24 cellular contexts compared by ENCODE assay signal in the genomic region with DNA sequence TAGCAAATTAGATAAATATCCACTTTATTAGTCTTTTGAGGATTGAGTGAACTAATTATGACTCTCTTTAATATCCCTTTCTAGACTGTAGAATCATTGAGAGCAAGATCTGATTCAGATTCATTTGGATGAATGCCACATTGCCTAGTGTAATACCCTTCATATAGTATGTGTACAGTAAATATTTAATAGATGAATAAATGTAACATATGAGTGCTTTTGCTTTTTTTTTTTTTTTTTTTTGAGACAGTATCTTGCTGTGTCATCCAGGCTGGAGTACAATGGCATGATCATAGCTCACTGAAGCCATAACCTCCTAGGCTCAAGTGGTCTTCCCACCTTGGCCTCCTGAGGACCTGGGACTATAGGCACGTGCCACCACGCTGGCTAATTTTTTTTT. TPM values are rescaled to one million over a fixed set of nuclear protein-coding genes. Genes with fewer than 3 reads are reported as not detected.
A peak's percentile ranks its signal among the peaks of the same experiment; 100 is the strongest.
DNase-seq lines count a peak whose midpoint lies in the region; ATAC-seq and TF ChIP-seq lines count a peak whose summit lies in the region.
"Had no signal": no experiment of that assay in that cellular context is flagged by ENCODE, and none has a peak within 500 bp of the region (broad histone marks: within the 10 kb centered on the region; RNA-seq: fewer than 3 reads in every experiment).

No MANE protein-coding gene starts in this region.

- TF ChIP-seq CTCF in RWPE2 (IDR thresholded peaks at IDR 0.05; ENCODE audit: poor library complexity, severe bottlenecking) (no peak), epithelial cell of esophagus (IDR thresholded peaks at IDR 0.05; ENCODE audit: insufficient read depth, low read depth, low read length, missing control alignments) (no peak)

- H3K27ac Mint-ChIP-seq in activated naive CD4-positive, alpha-beta T cell treated with anti-CD3 and anti-CD28 coated beads, Interleukin-2, amount 50 U/mL, for 24 hours: peak overlapping the region; percentile 53
- H3K27ac Mint-ChIP-seq in activated naive CD4-positive, alpha-beta T cell treated with anti-CD3 and anti-CD28 coated beads for 36 hours: no peak overlapping the region
- H3K27ac Mint-ChIP-seq: activated CD4-positive, alpha-beta memory T cell treated with anti-CD3 and anti-CD28 coated beads for 36 hours; activated naive CD4-positive, alpha-beta T cell treated with anti-CD3 and anti-CD28 coated beads, Interleukin-2, amount 10 ng/mL, durations not matched to agents 7 days and 5 days had no signal

- DNase-seq in activated naive CD4-positive, alpha-beta T cell treated with anti-CD3 and anti-CD28 coated beads for 36 hours: no peak
- DNase-seq in RWPE2 (ENCODE audit: low spot score) (no peak), epithelial cell of esophagus (ENCODE audit: low read depth) (peak; percentile 75), DMS114 treated with DMSO at 0.1 percent for 48 hours (lab: John Stamatoyannopoulos, UW; ENCODE audit: unreplicated experiment) (no peak), nucleus accumbens (lab: John Stamatoyannopoulos, UW) (no peak)
- DNase-seq: activated CD4-positive, alpha-beta memory T cell treated with anti-CD3 and anti-CD28 coated beads for 36 hours; activated naive CD4-positive, alpha-beta T cell treated with anti-CD3 and anti-CD28 coated beads, Interleukin-2, amount 10 ng/mL, durations not matched to agents 7 days and 5 days; activated T-cell treated with anti-CD3 and anti-CD28 coated beads, Interleukin-2, amount 50 U/mL, for 1 hour; C1 segment of cervical spinal cord; DMS 273 treated with DMSO at 0.1 percent for 48 hours; effector CD8-positive, alpha-beta T cell; MG63; mucosa of descending colon; NCI-H146; NCI-H2171; NCI-H748 treated with DMSO at 0.1 percent for 48 hours; retina; SHP77 treated with DMSO at 0.1 percent for 48 hours; spleen; stimulated activated CD4-positive, alpha-beta T cell treated with anti-CD3 and anti-CD28 coated beads, Interleukin-4, amount 100 ng/mL, for 24 hours had no signal

- H3K4me3 ChIP-seq in RWPE2 (ENCODE audit: severe bottlenecking) (no peak overlapping the region), epithelial cell of esophagus (ENCODE audit: low read length) (no peak overlapping the region), subcutaneous abdominal adipose tissue (ENCODE audit: low read depth in 1 of 5, low read length in 5 of 5) (no peak overlapping the region)
- H3K4me3 ChIP-seq: MG63, mucosa of descending colon, spleen had no signal

- H3K9me3 Mint-ChIP-seq in activated naive CD4-positive, alpha-beta T cell treated with anti-CD3 and anti-CD28 coated beads, Interleukin-2, amount 50 U/mL, for 24 hours: no peaks in the 10 kb centered on the region
- H3K9me3 Mint-ChIP-seq in activated naive CD4-positive, alpha-beta T cell treated with anti-CD3 and anti-CD28 coated beads for 36 hours: no peaks in the 10 kb centered on the region
- H3K9me3 Mint-ChIP-seq: activated CD4-positive, alpha-beta memory T cell treated with anti-CD3 and anti-CD28 coated beads for 36 hours; activated naive CD4-positive, alpha-beta T cell treated with anti-CD3 and anti-CD28 coated beads, Interleukin-2, amount 10 ng/mL, durations not matched to agents 7 days and 5 days had no signal

- no peaks in the 10 kb centered on the region for H3K27me3 ChIP-seq in RWPE2 (ENCODE audit: insufficient read depth, poor library complexity, severe bottlenecking)
- H3K27me3 ChIP-seq in subcutaneous abdominal adipose tissue (ENCODE audit: control insufficient read depth in 5 of 5, insufficient read depth in 4 of 5, low read length in 5 of 5): no peaks in the 10 kb centered on the region
- H3K27me3 ChIP-seq: MG63, spleen had no signal

- H3K4me1 Mint-ChIP-seq in activated naive CD4-positive, alpha-beta T cell treated with anti-CD3 and anti-CD28 coated beads, Interleukin-2, amount 50 U/mL, for 24 hours: peaks cover 42% of the 10 kb centered on the region
- peaks cover 18% of the 10 kb centered on the region for H3K4me1 Mint-ChIP-seq in activated naive CD4-positive, alpha-beta T cell treated with anti-CD3 and anti-CD28 coated beads for 36 hours (ENCODE audit: low read depth)

- H3K36me3 ChIP-seq in RWPE2 (ENCODE audit: low read depth) (peaks cover 17% of the 10 kb centered on the region; the same call in 1 of the 2 replicates), subcutaneous abdominal adipose tissue (ENCODE audit: control insufficient read depth in 5 of 5, insufficient read depth in 5 of 5, low read length in 5 of 5) (peaks cover 0 to 19% (median 6%) of the 10 kb centered on the region in 5 donors)

- H3K27me3 Mint-ChIP-seq in activated naive CD4-positive, alpha-beta T cell treated with anti-CD3 and anti-CD28 coated beads, Interleukin-2, amount 50 U/mL, for 24 hours: no peaks in the 10 kb centered on the region
- no peaks in the 10 kb centered on the region for H3K27me3 Mint-ChIP-seq in activated naive CD4-positive, alpha-beta T cell treated with anti-CD3 and anti-CD28 coated beads for 36 hours (ENCODE audit: low read depth)
- H3K27me3 Mint-ChIP-seq: activated CD4-positive, alpha-beta memory T cell treated with anti-CD3 and anti-CD28 coated beads for 36 hours; activated naive CD4-positive, alpha-beta T cell treated with anti-CD3 and anti-CD28 coated beads, Interleukin-2, amount 10 ng/mL, durations not matched to agents 7 days and 5 days had no signal

- H3K9me3 ChIP-seq in RWPE2 (ENCODE audit: severe bottlenecking) (no peaks in the 10 kb centered on the region), subcutaneous abdominal adipose tissue (ENCODE audit: control insufficient read depth in 5 of 5, low read length in 5 of 5) (no peaks in the 10 kb centered on the region)
- H3K9me3 ChIP-seq: MG63, mucosa of descending colon, spleen had no signal

- no peak overlapping the region for H3K4me3 Mint-ChIP-seq in activated naive CD4-positive, alpha-beta T cell treated with anti-CD3 and anti-CD28 coated beads, Interleukin-2, amount 50 U/mL, for 24 hours
- no peak overlapping the region for H3K4me3 Mint-ChIP-seq in activated naive CD4-positive, alpha-beta T cell treated with anti-CD3 and anti-CD28 coated beads for 36 hours
- H3K4me3 Mint-ChIP-seq: activated CD4-positive, alpha-beta memory T cell treated with anti-CD3 and anti-CD28 coated beads for 36 hours; activated naive CD4-positive, alpha-beta T cell treated with anti-CD3 and anti-CD28 coated beads, Interleukin-2, amount 10 ng/mL, durations not matched to agents 7 days and 5 days had no signal

- CTCF ChIA-PET in activated naive CD4-positive, alpha-beta T cell treated with anti-CD3 and anti-CD28 coated beads for 36 hours (lab: Charles Lee): no interaction called here

- H3K9ac ChIP-seq in subcutaneous abdominal adipose tissue (ENCODE audit: low read length in 5 of 5): no peak overlapping the region

- intact Hi-C loops in activated naive CD4-positive, alpha-beta T cell treated with anti-CD3 and anti-CD28 coated beads for 36 hours (cut with micrococcal nuclease): no loop called here

- ATAC-seq in RWPE2 (ENCODE audit: low read depth) (peak; percentile 82), HG03159 (IDR thresholded peaks at IDR 0.05; ENCODE audit: unreplicated experiment) (no peak)
- ATAC-seq: mucosa of descending colon had no signal

- H3K27ac ChIP-seq in RWPE2 (ENCODE audit: poor library complexity, severe bottlenecking) (peak overlapping the region; percentile 77), subcutaneous abdominal adipose tissue (ENCODE audit: low read depth, low read length) (peak overlapping the region; percentile 47)
- H3K27ac ChIP-seq: HL-60 had no signal

- peaks cover 6% of the 10 kb centered on the region for H3K36me3 Mint-ChIP-seq in activated naive CD4-positive, alpha-beta T cell treated with anti-CD3 and anti-CD28 coated beads, Interleukin-2, amount 50 U/mL, for 24 hours
- H3K36me3 Mint-ChIP-seq in activated naive CD4-positive, alpha-beta T cell treated with anti-CD3 and anti-CD28 coated beads for 36 hours (ENCODE audit: low read depth): peaks cover 7% of the 10 kb centered on the region

- H3K4me1 ChIP-seq in RWPE2 (ENCODE audit: insufficient read depth, poor library complexity, severe bottlenecking) (peaks cover 22% of the 10 kb centered on the region), subcutaneous abdominal adipose tissue (ENCODE audit: control insufficient read depth in 5 of 5, insufficient read depth in 5 of 5, low read length in 5 of 5) (peaks cover 0 to 16% (median 13%) of the 10 kb centered on the region in 5 donors)

RNA-seq across cellular contexts. Expression of gene SAMD8, which starts 14.8 kb away (rescaled TPM):
- 10 to 100 TPM; 15.3 to 16.9 TPM for total RNA-seq in activated naive CD4-positive, alpha-beta T cell treated with anti-CD3 and anti-CD28 coated beads for 36 hours
